8 cellular contexts compared by ENCODE assay signal in genomic region chr4:2241003-2241402, GRCh38. TPM values are rescaled to one million over a fixed set of nuclear protein-coding genes. Genes with fewer than 3 reads are reported as not detected.
DNase-seq lines count a peak whose midpoint lies in the region; ATAC-seq, FAIRE-seq and TF ChIP-seq lines count a peak whose summit lies in the region.

No MANE protein-coding gene starts in this region.

- intact Hi-C loops in left cardiac atrium (cut with DNase I): loop anchor here in 1 of 2 donors (10.0 kb wide), 1 partner anchor 174 kb away; the partner anchor contains the start of genes CFAP99 and ZFYVE28
- intact Hi-C loops in uterus (cut with DNase I; ENCODE audit: low total_unique reads): no loop called here
- intact Hi-C loops in posterior vena cava (cut with DNase I): loop anchor here in 1 of 2 donors (10.0 kb wide), 1 partner anchor 724 kb away; the partner anchor contains the start of genes GRK4 and NOP14

- H3K4me3 ChIP-seq in cardiac muscle cell: peak overlapping the region; percentile 81
- H3K4me3 ChIP-seq in astrocyte (ENCODE audit: insufficient read depth, low read depth, low read length): peak overlapping the region; percentile 88
- peak overlapping the region; percentile 83 for H3K4me3 ChIP-seq in lung
- H3K4me3 ChIP-seq in uterus: peak overlapping the region; percentile 80 to 87

- H3K36me3 Mint-ChIP-seq in astrocyte (ENCODE audit: low read depth, unreplicated experiment): peaks cover 2% of the 10 kb centered on the region

- peak overlapping the region; percentile 93 for H3K4me2 ChIP-seq in astrocyte (ENCODE audit: low read length)

- peak overlapping the region; percentile 67 for H2AFZ ChIP-seq in astrocyte (ENCODE audit: low read depth, low read length)

- FAIRE-seq in astrocyte (lab: Jason Lieb, UNC) (no peak), frontal cortex (lab: Jason Lieb, UNC) (no peak)

- H3K79me2 ChIP-seq in astrocyte (ENCODE audit: insufficient read depth, low read length): peaks cover 50% of the 10 kb centered on the region

- H3K4me1 ChIP-seq in cardiac muscle cell (ENCODE audit: low read depth): peaks cover 21% of the 10 kb centered on the region
- H3K4me1 ChIP-seq in astrocyte (ENCODE audit: insufficient read depth, low read length): peaks cover 19% of the 10 kb centered on the region
- peaks cover 5 to 9% of the 10 kb centered on the region in 2 donors for H3K4me1 ChIP-seq in lung (ENCODE audit: control insufficient read depth in 2 of 2, insufficient read depth in 2 of 2, low read length in 2 of 2)
- peaks cover 8 to 12% of the 10 kb centered on the region in 2 donors for H3K4me1 ChIP-seq in uterus

- peaks cover 36% of the 10 kb centered on the region for H4K20me1 ChIP-seq in astrocyte (ENCODE audit: insufficient read depth, low read length)

- no peak for ATAC-seq in left cardiac atrium
- ATAC-seq in lung (ENCODE audit: insufficient read depth, low FRiP score): no peak

- H3K27me3 Mint-ChIP-seq in astrocyte (ENCODE audit: low read depth, unreplicated experiment): no peaks in the 10 kb centered on the region

- H3K4me3 Mint-ChIP-seq in astrocyte (ENCODE audit: unreplicated experiment): peak overlapping the region; percentile 90

- no peak for TF ChIP-seq POLR2A in uterus (IDR thresholded peaks at IDR 0.05)

- 4% methylated on average over 7 of the region's 7 CpGs for WGBS in lung, 2 donors

- DNase-seq in cardiac muscle cell (ENCODE audit: low read depth in 1 of 2, low spot score in 1 of 2): no peak
- no peak for DNase-seq in left cardiac atrium
- DNase-seq in astrocyte (ENCODE audit: low read depth): no peak
- no peak for DNase-seq in lung (ENCODE audit: low spot score)
- no peak for DNase-seq in uterus
- no peak for DNase-seq in frontal cortex (ENCODE audit: low spot score in 2 of 2)
- DNase-seq in activated gamma-delta T cell (lab: John Stamatoyannopoulos, UW): no peak
- DNase-seq in posterior vena cava (ENCODE audit: low spot score): no peak

- H3K27me3 ChIP-seq in cardiac muscle cell: no peaks in the 10 kb centered on the region
- no peaks in the 10 kb centered on the region for H3K27me3 ChIP-seq in astrocyte (ENCODE audit: insufficient read depth, low read length)
- no peaks in the 10 kb centered on the region for H3K27me3 ChIP-seq in lung (ENCODE audit: control insufficient read depth, insufficient read depth)
- H3K27me3 ChIP-seq in uterus: no peaks in the 10 kb centered on the region

- peaks cover 20% of the 10 kb centered on the region for H3K4me1 Mint-ChIP-seq in astrocyte (ENCODE audit: low read depth, unreplicated experiment)

- H3K36me3 ChIP-seq in cardiac muscle cell (peaks cover 1% of the 10 kb centered on the region), astrocyte (ENCODE audit: insufficient read depth, low read length) (peaks cover 3% of the 10 kb centered on the region), lung (ENCODE audit: control insufficient read depth in 2 of 2, insufficient read depth in 2 of 2, low read length in 2 of 2) (peaks cover 0 to 3% of the 10 kb centered on the region in 2 donors), uterus (no peaks in the 10 kb centered on the region)

- peak overlapping the region; percentile 88 for H3K9ac ChIP-seq in astrocyte (ENCODE audit: low read length)

- no peak overlapping the region for H3K27ac Mint-ChIP-seq in astrocyte (ENCODE audit: unreplicated experiment)

- H3K9me3 ChIP-seq in cardiac muscle cell (ENCODE audit: low read depth) (no peaks in the 10 kb centered on the region), astrocyte (ENCODE audit: insufficient read depth, low read depth, low read length) (no peaks in the 10 kb centered on the region), lung (ENCODE audit: control insufficient read depth in 2 of 2, insufficient read depth in 1 of 2, low read length in 1 of 2) (no peaks in the 10 kb centered on the region), uterus (no peaks in the 10 kb centered on the region)

- peak overlapping the region; percentile 61 for H3K27ac ChIP-seq in cardiac muscle cell
- H3K27ac ChIP-seq in astrocyte (ENCODE audit: low read depth, low read length): peak overlapping the region; percentile 56
- H3K27ac ChIP-seq in lung (ENCODE audit: low read depth in 1 of 2, low read length in 1 of 2): no peak overlapping the region
- peak overlapping the region; percentile 57 to 77 for H3K27ac ChIP-seq in uterus

- no peaks in the 10 kb centered on the region for H3K9me3 Mint-ChIP-seq in astrocyte (ENCODE audit: unreplicated experiment)

- TF ChIP-seq CTCF in cardiac muscle cell (IDR thresholded peaks at IDR 0.05; ENCODE audit: low read depth, low read length) (no peak), astrocyte (IDR thresholded peaks at IDR 0.05; ENCODE audit: insufficient read depth, low read depth, low read length) (no peak), lung (IDR thresholded peaks at IDR 0.05; ENCODE audit: control extremely low read depth, extremely low read depth) (no peak), uterus (IDR thresholded peaks at IDR 0.05) (no peak)

RNA-seq across cellular contexts. Expression of gene HAUS3, which starts 0.9 kb away (rescaled TPM):
- total RNA-seq in cardiac muscle cell: 9.2 and 15.2 TPM in 2 replicates
- 16.3 and 19.4 TPM in 2 replicates for polyA plus RNA-seq in cardiac muscle cell
- 1 to 10 TPM; 6.7 to 7.3 TPM for total RNA-seq in left cardiac atrium
- 9.1 and 10.7 TPM in 2 replicates for total RNA-seq in astrocyte
- total RNA-seq in lung: 10 to 100 TPM; 12.8 to 21.0 TPM
- polyA plus RNA-seq in lung: 10 to 100 TPM in 1 of 2 donors, 1 to 10 TPM in 1; 5.6 to 11.5 TPM
- 10 to 100 TPM in 3 of 4 donors, 1 to 10 TPM in 1; 7.4 to 29.9 (median 14.2) TPM for total RNA-seq in uterus
- total RNA-seq in frontal cortex: 42.0 TPM
- 10 to 100 TPM in 1 of 2 donors, 1 to 10 TPM in 1; 9.6 to 11.8 TPM for total RNA-seq in posterior vena cava

RNA-seq across cellular contexts. Expression of gene POLN, which starts 0.9 kb away (rescaled TPM):
- total RNA-seq in cardiac muscle cell: 5.2 and 6.9 TPM in 2 replicates
- polyA plus RNA-seq in cardiac muscle cell: 8.5 and 9.0 TPM in 2 replicates
- 1 to 10 TPM; 2.4 to 6.3 TPM for total RNA-seq in left cardiac atrium
- 3.1 and 3.6 TPM in 2 replicates for total RNA-seq in astrocyte
- total RNA-seq in lung: 1 to 10 TPM; 3.3 to 3.7 TPM
- 1 to 10 TPM in 1 of 2 donors, under 1 TPM in 1; 0.68 to 1.1 TPM for polyA plus RNA-seq in lung
- total RNA-seq in uterus: 1 to 10 TPM in 2 of 4 donors, under 1 TPM in 1, not detected in 1; 0.26 to 5.8 (median 5.5) TPM
- total RNA-seq in frontal cortex: 8.6 TPM
- 1 to 10 TPM; 2.0 to 3.5 TPM for total RNA-seq in posterior vena cava

RNA-seq across cellular contexts. Expression of gene MXD4, which starts 20.9 kb away (rescaled TPM):
- total RNA-seq in cardiac muscle cell (45.5 and 72.6 TPM in 2 replicates), left cardiac atrium (10 to 100 TPM; 27.7 to 46.9 TPM), astrocyte (92.0 and 92.3 TPM in 2 replicates), lung (10 to 100 TPM; 37.5 to 65.1 TPM), uterus (10 to 100 TPM; 15.4 to 53.1 (median 31.8) TPM), frontal cortex (17.5 TPM), posterior vena cava (10 to 100 TPM; 43.6 to 43.7 TPM)
- polyA plus RNA-seq in cardiac muscle cell (36.1 and 64.0 TPM in 2 replicates), lung (10 to 100 TPM; 34.4 to 58.2 TPM)

Comparison
In these comparisons a context has a peak if more than half of its experiments do, and no peak if none do; other contexts are left out.
1. H3K27ac ChIP-seq: peak in cardiac muscle cell (single experiment), astrocyte (single experiment) and uterus (2 of 2); none in lung (0 of 2).
2. Peak in every context shown above with its lines, with median percentiles within 50 percentile points of each other: H3K4me3 ChIP-seq.